ENCODE assay signal across 1 cellular context in genomic region chr20:4944518-4944917, GRCh38.
TF ChIP-seq lines count a peak whose summit lies in the region.

No MANE protein-coding gene starts in this region.

TF ChIP-seq in HepG2, 621 proteins besides CTCF, POLR2A, EP300 and RAD21 (continued from another document):
- no peak for TF ChIP-seq ZBTB14 (CRISPR knock-in tag; IDR thresholded peaks at IDR 0.05)
- TF ChIP-seq ARID5B (CRISPR knock-in tag; IDR thresholded peaks at IDR 0.05) = no peak
- no peak for TF ChIP-seq KLF6 (CRISPR knock-in tag; IDR thresholded peaks at IDR 0.05)
- no peak for TF ChIP-seq PHF8 (CRISPR knock-in tag; IDR thresholded peaks at IDR 0.05)
- no peak for TF ChIP-seq ZNF33A (CRISPR knock-in tag; IDR thresholded peaks at IDR 0.05; ENCODE audit: borderline replicate concordance)
- no peak for TF ChIP-seq ZNF557 (CRISPR knock-in tag; IDR thresholded peaks at IDR 0.05)
- TF ChIP-seq MAFF (IDR thresholded peaks at IDR 0.05; ENCODE audit: low read depth, low read length) = no peak
- TF ChIP-seq ZNF737 (CRISPR knock-in tag; IDR thresholded peaks at IDR 0.05; ENCODE audit: borderline replicate concordance) = no peak
- TF ChIP-seq MZF1 (CRISPR knock-in tag; IDR thresholded peaks at IDR 0.05; ENCODE audit: borderline replicate concordance) = no peak
- TF ChIP-seq ZNF678 (CRISPR knock-in tag; IDR thresholded peaks at IDR 0.05) = no peak
- no peak for TF ChIP-seq FIP1L1 (IDR thresholded peaks at IDR 0.05; ENCODE audit: borderline replicate concordance, insufficient read depth, low read depth, low read length)
- no peak for TF ChIP-seq ZNF20 (CRISPR knock-in tag; IDR thresholded peaks at IDR 0.05)
- TF ChIP-seq WIZ (CRISPR knock-in tag; IDR thresholded peaks at IDR 0.05) = no peak
TF ChIP-seq in HepG2: peak in this region for 0.
